Comparison of ENCODE assay signal across 18 cellular contexts in the genomic region with DNA sequence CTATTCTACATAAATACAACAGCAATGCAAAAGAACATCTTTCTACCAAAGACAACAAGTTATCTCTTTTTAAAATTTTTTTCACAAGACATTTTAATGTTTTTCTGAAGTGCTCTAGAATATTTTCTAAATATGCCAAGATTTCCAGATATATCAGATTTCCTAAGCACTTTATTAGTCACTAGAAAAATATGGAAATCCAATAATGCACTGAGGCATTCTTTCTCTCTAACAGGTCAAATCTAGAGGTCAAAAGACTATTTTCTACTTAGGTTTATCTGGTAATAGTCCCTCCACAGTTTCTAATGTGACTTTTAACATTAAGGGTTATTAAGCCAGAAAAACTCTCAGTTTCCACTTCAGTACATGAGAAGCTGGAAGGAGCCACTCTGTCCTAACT.
DNase-seq lines count a peak whose midpoint lies in the region; ATAC-seq and TF ChIP-seq lines count a peak whose summit lies in the region.
"Had no signal": no experiment of that assay in that cellular context is flagged by ENCODE, and none has a peak within 500 bp of the region (broad histone marks: within the 10 kb centered on the region; RNA-seq: fewer than 3 reads in every experiment).

No MANE protein-coding gene starts in this region.

- no peaks in the 10 kb centered on the region for H4K20me1 ChIP-seq in GM23338 (replicated peaks; ENCODE audit: insufficient read depth)
- no peaks in the 10 kb centered on the region for H4K20me1 ChIP-seq in osteoblast (ENCODE audit: insufficient read depth, low read length)

- H3K9me3 ChIP-seq in osteoblast (ENCODE audit: low read depth, low read length): no peaks in the 10 kb centered on the region

- no peak overlapping the region for H3K4me3 ChIP-seq in GM23338
- H3K4me3 ChIP-seq in osteoblast (ENCODE audit: insufficient read depth, low read length): no peak overlapping the region
- H3K4me3 ChIP-seq: K562 had no signal

- H3K27me3 ChIP-seq in GM23338 (ENCODE audit: insufficient read depth): no peaks in the 10 kb centered on the region
- no peaks in the 10 kb centered on the region for H3K27me3 ChIP-seq in osteoblast (ENCODE audit: insufficient read depth, low read length)

- peaks cover 4% of the 10 kb centered on the region; the same call in 1 of the 2 replicates for H3K9me2 ChIP-seq in GM23338 (ENCODE audit: insufficient read depth)

- no peaks in the 10 kb centered on the region for H3K4me1 Mint-ChIP-seq in GM23338

- H3K4me2 ChIP-seq in GM23338 (no peak overlapping the region), osteoblast (ENCODE audit: insufficient read depth, low read length) (no peak overlapping the region)

- no peaks in the 10 kb centered on the region for H3K36me3 ChIP-seq in GM23338 (ENCODE audit: insufficient read depth)
- no peaks in the 10 kb centered on the region for H3K36me3 ChIP-seq in osteoblast (ENCODE audit: insufficient read depth, low read length)

- DNase-seq in GM23338 (ENCODE audit: low spot score) (no peak), amniotic epithelial cell (ENCODE audit: low read depth) (peak; percentile 8), fibroblast of peridontal ligament (ENCODE audit: extremely low read depth) (peak; percentile 46), osteoblast (ENCODE audit: insufficient read length, low spot score, missing footprints) (peak; percentile 6), DMS53 treated with DMSO at 0.1 percent for 48 hours (lab: John Stamatoyannopoulos, UW; ENCODE audit: unreplicated experiment) (no peak), GOT3 (lab: John Stamatoyannopoulos, UW) (no peak)
- DNase-seq: DMS79; GDM1; HFFc6; NCI-H1105; NCI-H2081 treated with DMSO at 0.1 percent for 48 hours; NCI-H748 treated with DMSO at 0.1 percent for 48 hours; NK-92 treated with Interleukin-12 subunit alpha and Interleukin-12 subunit beta, amount 100 ng/mL, for 24 hours had no signal

- H3K79me2 ChIP-seq in GM23338 (replicated peaks; ENCODE audit: insufficient read depth) (no peaks in the 10 kb centered on the region), osteoblast (ENCODE audit: insufficient read depth, low read length) (no peaks in the 10 kb centered on the region)

- no peak overlapping the region for H3K27ac Mint-ChIP-seq in GM23338
- H3K27ac Mint-ChIP-seq: HFFc6 had no signal

- H3K27ac ChIP-seq in GM23338 (ENCODE audit: low read depth): no peak overlapping the region
- H3K27ac ChIP-seq in osteoblast (ENCODE audit: low read depth, low read length): no peak overlapping the region
- H3K27ac ChIP-seq: C4-2B had no signal

- H3K36me3 Mint-ChIP-seq in GM23338 (ENCODE audit: low read depth): 0 out of 3 replicates have a peak, but pooled peaks cover under 1% of the 10 kb centered on the region

- no peak for ATAC-seq in GM23338
- ATAC-seq in HG02970 (IDR thresholded peaks at IDR 0.05; ENCODE audit: low FRiP score, unreplicated experiment): no peak
- no peak for ATAC-seq in GM21447 (IDR thresholded peaks at IDR 0.05; ENCODE audit: unreplicated experiment)
- ATAC-seq: K562, Right ventricle myocardium inferior had no signal

- peak overlapping the region; percentile 25; the same call in 1 of the 2 replicates for H2AFZ ChIP-seq in GM23338
- H2AFZ ChIP-seq in osteoblast (ENCODE audit: low read length): no peak overlapping the region

- peaks cover 13% of the 10 kb centered on the region; the same call in 2 of the 3 replicates for H3K9me3 Mint-ChIP-seq in GM23338
- H3K9me3 Mint-ChIP-seq: HFFc6 had no signal

- H3K4me1 ChIP-seq in GM23338 (ENCODE audit: insufficient read depth): no peaks in the 10 kb centered on the region
- no peaks in the 10 kb centered on the region for H3K4me1 ChIP-seq in osteoblast (ENCODE audit: insufficient read depth, low read length)

- H3F3A ChIP-seq in GM23338 (replicated peaks; ENCODE audit: low read depth): no peaks in the 10 kb centered on the region

- peaks cover 1% of the 10 kb centered on the region for H3K27me3 Mint-ChIP-seq in GM23338 (ENCODE audit: insufficient read depth, low read depth, poor library complexity)

- TF ChIP-seq CTCF in GM23338 (conservative IDR thresholded peaks at IDR 0.05; ENCODE audit: low read depth in 2 of 2) (no peak), osteoblast (IDR thresholded peaks at IDR 0.05; ENCODE audit: extremely low read depth, low read depth, low read length) (no peak)

- no peak overlapping the region for H3K4me3 Mint-ChIP-seq in GM23338
- H3K4me3 Mint-ChIP-seq: HFFc6 had no signal

TF ChIP-seq in GM23338, 12 proteins besides CTCF, POLR2A, EP300 and RAD21 (continues in another document):
- TF ChIP-seq JUNB (IDR thresholded peaks at IDR 0.05; ENCODE audit: unreplicated experiment): no peak
- TF ChIP-seq EZH2phosphoT487 (IDR thresholded peaks at IDR 0.05; ENCODE audit: unreplicated experiment): no peak
- no peak for TF ChIP-seq EZH2 (IDR thresholded peaks at IDR 0.05; ENCODE audit: low read depth, unreplicated experiment)
- TF ChIP-seq ZNF331 (CRISPR knock-in tag; IDR thresholded peaks at IDR 0.05; ENCODE audit: low read depth): no peak
- TF ChIP-seq ZNF114 (CRISPR knock-in tag; IDR thresholded peaks at IDR 0.05): no peak
- TF ChIP-seq REST (IDR thresholded peaks at IDR 0.05; ENCODE audit: unreplicated experiment): no peak
- no peak for TF ChIP-seq CREB1 (CRISPR knock-in tag; IDR thresholded peaks at IDR 0.05; ENCODE audit: low read depth)
- no peak for TF ChIP-seq STAT1 (IDR thresholded peaks at IDR 0.05; ENCODE audit: unreplicated experiment)
- no peak for TF ChIP-seq POLR2AphosphoS5 (IDR thresholded peaks at IDR 0.05; ENCODE audit: low read depth)
- TF ChIP-seq NANOG (IDR thresholded peaks at IDR 0.05; ENCODE audit: borderline replicate concordance): no peak

Comparison
In these comparisons a context has a peak if more than half of its experiments do, and no peak if none do; other contexts are left out.
1. DNase-seq: peak in amniotic epithelial cell (single experiment), fibroblast of peridontal ligament (single experiment) and osteoblast (single experiment); none in GM23338 (single experiment), DMS53 treated with DMSO at 0.1 percent for 48 hours (single experiment) and GOT3 (single experiment).